In the genomic region with DNA sequence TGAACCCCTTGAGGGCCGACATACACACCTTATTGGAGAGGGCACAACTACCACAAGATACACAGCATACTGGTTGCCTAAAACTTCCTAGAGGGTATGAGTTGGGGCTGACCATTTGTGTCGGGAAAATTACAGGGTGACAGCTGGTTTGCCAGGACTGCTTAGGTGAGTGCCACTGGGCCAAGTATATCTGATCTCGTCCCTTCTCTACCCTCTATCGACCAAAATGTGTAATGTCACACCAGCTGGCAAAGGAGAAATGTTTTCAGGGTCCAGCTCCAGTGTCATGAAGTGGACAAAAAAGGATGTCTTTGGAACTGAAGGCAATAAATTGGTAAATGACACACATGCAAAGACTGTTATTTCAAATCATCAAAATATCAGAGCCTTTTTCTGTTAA, we compare ENCODE assay signal across 11 cellular contexts.
DNase-seq lines count a peak whose midpoint lies in the region; ATAC-seq and TF ChIP-seq lines count a peak whose summit lies in the region.
"Had no signal": no experiment of that assay in that cellular context is flagged by ENCODE, and none has a peak within 500 bp of the region (broad histone marks: within the 10 kb centered on the region; RNA-seq: fewer than 3 reads in every experiment).

No MANE protein-coding gene starts in this region.

- TF ChIP-seq POLR2A in esophagus muscularis mucosa (IDR thresholded peaks at IDR 0.05; ENCODE audit: low read depth), result no peak

- POLR2A ChIA-PET in GM10248 (lab: Yijun Ruan, JAX), result no interaction called here

- no peak overlapping the region for H3K27ac Mint-ChIP-seq in stimulated activated naive CD8-positive, alpha-beta T cell treated with anti-CD3 and anti-CD28 coated beads, Interleukin-15, amount 100 ng/mL, for 72 hours

- H3K36me3 ChIP-seq in esophagus muscularis mucosa, result no peaks in the 10 kb centered on the region
- H3K36me3 ChIP-seq: SJSA1, suprapubic skin had no signal

- CTCF ChIA-PET in GM10248 (lab: Yijun Ruan, JAX), result interaction anchor here (1.1 kb wide), 1 partner anchor 13 kb away, joined by 4 read pairs; no protein-coding TSS in a partner anchor

- no peak for ATAC-seq in stimulated activated naive CD8-positive, alpha-beta T cell treated with anti-CD3 and anti-CD28 coated beads, Interleukin-15, amount 100 ng/mL, for 72 hours

- H3K4me1 Mint-ChIP-seq in stimulated activated naive CD8-positive, alpha-beta T cell treated with anti-CD3 and anti-CD28 coated beads, Interleukin-15, amount 100 ng/mL, for 72 hours, result no peaks in the 10 kb centered on the region

- H3K9me3 Mint-ChIP-seq in stimulated activated naive CD8-positive, alpha-beta T cell treated with anti-CD3 and anti-CD28 coated beads, Interleukin-15, amount 100 ng/mL, for 72 hours, result peaks cover 7 to 11% of the 10 kb centered on the region in 2 donors

- in situ Hi-C loops in GM13976 (cut with MboI; ENCODE audit: low sequenced_read_pairs, unreplicated experiment), result no loop called here

- TF ChIP-seq CTCF in GM13976 (IDR thresholded peaks at IDR 0.05; ENCODE audit: borderline replicate concordance, control extremely low read depth, extremely low read depth, insufficient read depth, missing control alignments) (peak; percentile 8), fibroblast of villous mesenchyme (IDR thresholded peaks at IDR 0.05; ENCODE audit: insufficient read depth, low read depth, low read length) (peak; percentile 26), GM10248 (IDR thresholded peaks at IDR 0.05; ENCODE audit: control extremely low read depth, extremely low read depth, low read depth, missing control alignments) (no peak), esophagus muscularis mucosa (IDR thresholded peaks at IDR 0.05) (no peak)

- no peaks in the 10 kb centered on the region for H3K4me1 ChIP-seq in esophagus muscularis mucosa
- H3K4me1 ChIP-seq: SJSA1, suprapubic skin had no signal

- no peak overlapping the region for H3K4me3 ChIP-seq in fibroblast of villous mesenchyme (ENCODE audit: low read depth, low read length)
- no peak overlapping the region for H3K4me3 ChIP-seq in esophagus muscularis mucosa
- H3K4me3 ChIP-seq: SJSA1, suprapubic skin had no signal

- intact Hi-C loops in esophagus muscularis mucosa (cut with DNase I), result no loop called here

- H3K27ac ChIP-seq in esophagus muscularis mucosa (replicated peaks in 1 of 4), result no peak overlapping the region
- H3K27ac ChIP-seq: SJSA1, suprapubic skin had no signal

- H3K4me3 Mint-ChIP-seq in stimulated activated naive CD8-positive, alpha-beta T cell treated with anti-CD3 and anti-CD28 coated beads, Interleukin-15, amount 100 ng/mL, for 72 hours, result no peak overlapping the region

- H3K27me3 Mint-ChIP-seq in stimulated activated naive CD8-positive, alpha-beta T cell treated with anti-CD3 and anti-CD28 coated beads, Interleukin-15, amount 100 ng/mL, for 72 hours, result no peaks in the 10 kb centered on the region

- WGBS in esophagus muscularis mucosa, result 83% methylated on average over 4 of the region's 4 CpGs

- DNase-seq in GM13976 (ENCODE audit: low spot score), result no peak
- DNase-seq in H4 (ENCODE audit: low spot score), result peak; percentile 15
- peak; percentile 1 for DNase-seq in NCI-H460 (ENCODE audit: extremely low read depth, low read depth)
- DNase-seq in fibroblast of villous mesenchyme (ENCODE audit: low read depth), result no peak
- no peak for DNase-seq in NCI-H128 (lab: John Stamatoyannopoulos, UW; ENCODE audit: unreplicated experiment)
- DNase-seq in stimulated activated naive CD8-positive, alpha-beta T cell treated with anti-CD3 and anti-CD28 coated beads, Interleukin-15, amount 100 ng/mL, for 72 hours, result no peak
- no peak for DNase-seq in GM10248 (ENCODE audit: extremely low spot score)
- DNase-seq in esophagus muscularis mucosa (ENCODE audit: extremely low spot score), result no peak
- DNase-seq: NCI-H1417 treated with DMSO at 0.1 percent for 48 hours had no signal

- H3K9me3 ChIP-seq in esophagus muscularis mucosa, result no peaks in the 10 kb centered on the region
- H3K9me3 ChIP-seq: SJSA1, suprapubic skin had no signal

- TF ChIP-seq EP300 in esophagus muscularis mucosa (IDR thresholded peaks at IDR 0.05), result no peak

- no peaks in the 10 kb centered on the region for H3K27me3 ChIP-seq in esophagus muscularis mucosa
- H3K27me3 ChIP-seq: SJSA1, suprapubic skin had no signal

Comparison
In these comparisons a context has a peak if more than half of its experiments do, and no peak if none do; other contexts are left out.
1. DNase-seq: peak in H4 (single experiment) and NCI-H460 (single experiment); none in GM13976 (single experiment), fibroblast of villous mesenchyme (single experiment), NCI-H128 (single experiment), stimulated activated naive CD8-positive, alpha-beta T cell treated with anti-CD3 and anti-CD28 coated beads, Interleukin-15, amount 100 ng/mL, for 72 hours (0 of 2), GM10248 (single experiment) and esophagus muscularis mucosa (single experiment).
2. CTCF ChIP-seq: peak in GM13976 (single experiment) and fibroblast of villous mesenchyme (single experiment); none in GM10248 (single experiment) and esophagus muscularis mucosa (0 of 3).